ENCODE assay signal across 18 cellular contexts in the genomic region with DNA sequence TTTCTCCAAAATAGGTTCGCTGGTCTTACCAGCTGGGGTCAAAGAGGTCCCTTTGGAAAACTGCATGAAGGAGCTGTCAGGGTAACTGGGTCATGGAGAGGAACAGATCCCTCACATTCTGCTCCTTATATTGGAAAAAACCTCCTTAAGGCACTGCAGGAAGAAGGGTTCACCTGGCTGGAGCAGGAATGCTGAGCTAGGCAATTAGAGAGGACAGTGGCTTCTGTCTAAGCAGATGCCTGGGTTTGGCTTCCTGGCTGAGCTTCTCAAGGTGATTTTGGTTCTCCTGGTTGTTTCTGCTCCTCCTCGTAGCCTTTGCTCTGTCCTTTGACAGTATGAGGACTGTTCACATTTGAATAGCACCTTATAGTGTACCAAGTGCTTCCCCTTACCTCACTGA. TPM values are rescaled to one million over a fixed set of nuclear protein-coding genes. Genes with fewer than 3 reads are reported as not detected.
"Had no signal": no experiment of that assay in that cellular context is flagged by ENCODE, and none has a peak within 500 bp of the region (broad histone marks: within the 10 kb centered on the region; RNA-seq: fewer than 3 reads in every experiment).

No MANE protein-coding gene starts in this region.

- H3K4me3 Mint-ChIP-seq: activated CD4-positive, alpha-beta T cell treated with anti-CD3 and anti-CD28 coated beads for 36 hours; activated naive CD8-positive, alpha-beta T cell; activated T-helper 1 cell treated with anti-CD3 and anti-CD28 coated beads, Interleukin-12 subunit alpha, Interleukin-12 subunit beta, Interleukin-2, Interleukin-4 antibody, amounts not matched to agents 30 ng/mL and 10 ng/mL and 1 ng/mL, durations not matched to agents 14 hours and 24 hours and 36 hours; naive thymus-derived CD4-positive, alpha-beta T cell; T-helper 2 cell treated with Interferon-gamma antibody and Interleukin-4, amounts not matched to agents 5 μg/mL and 100 μg/mL, for 36 hours; type B pancreatic cell; WTC11 had no signal

- H3K9me3 ChIP-seq: heart left ventricle, left ventricle myocardium inferior, pancreas had no signal

- H3K36me3 Mint-ChIP-seq: type B pancreatic cell had no signal

- H3K27ac Mint-ChIP-seq: activated CD4-positive, alpha-beta T cell treated with anti-CD3 and anti-CD28 coated beads for 36 hours; activated naive CD8-positive, alpha-beta T cell; activated T-helper 1 cell treated with anti-CD3 and anti-CD28 coated beads, Interleukin-12 subunit alpha, Interleukin-12 subunit beta, Interleukin-2, Interleukin-4 antibody, amounts not matched to agents 30 ng/mL and 10 ng/mL and 1 ng/mL, durations not matched to agents 14 hours and 24 hours and 36 hours; T-helper 2 cell treated with Interferon-gamma antibody and Interleukin-4, amounts not matched to agents 5 μg/mL and 100 μg/mL, for 36 hours; type B pancreatic cell; WTC11 had no signal

- ATAC-seq: activated CD4-positive, alpha-beta T cell treated with anti-CD3 and anti-CD28 coated beads for 36 hours; heart left ventricle; naive thymus-derived CD4-positive, alpha-beta T cell; pancreas; WTC11 had no signal

- DNase-seq: activated CD4-positive, alpha-beta T cell treated with anti-CD3 and anti-CD28 coated beads for 36 hours; activated CD4-positive, alpha-beta T cell treated with anti-CD3 and anti-CD28 coated beads, Interleukin-2, amount 50 U/mL, for 48 hours; brain microvascular endothelial cell; cortex of kidney; erythroblast; heart left ventricle; left ventricle myocardium inferior; mammary epithelial cell; naive thymus-derived CD4-positive, alpha-beta T cell; pancreas; stimulated activated CD4-positive, alpha-beta T cell treated with anti-CD3 and anti-CD28 coated beads, Interleukin-2, amount 100 ng/mL, for 24 hours; stimulated activated naive CD4-positive, alpha-beta T cell treated with Interleukin-2 at 50 U/mL for 16 hours; substantia nigra had no signal

- H3K4me3 ChIP-seq: heart left ventricle, left ventricle myocardium inferior, pancreas had no signal

- H3K4me1 Mint-ChIP-seq: activated CD4-positive, alpha-beta T cell treated with anti-CD3 and anti-CD28 coated beads for 36 hours; naive thymus-derived CD4-positive, alpha-beta T cell had no signal

- H3K27ac ChIP-seq: brain microvascular endothelial cell, left ventricle myocardium inferior, pancreas had no signal

- H3K36me3 ChIP-seq: brain microvascular endothelial cell, heart left ventricle, left ventricle myocardium inferior, pancreas had no signal

- H3K27me3 ChIP-seq: brain microvascular endothelial cell, heart left ventricle, pancreas had no signal

RNA-seq across cellular contexts. Expression of gene ITGB3, which starts 19.6 kb away (rescaled TPM):
- total RNA-seq: activated T-helper 1 cell treated with anti-CD3 and anti-CD28 coated beads, Interleukin-12 subunit alpha, Interleukin-12 subunit beta, Interleukin-2, Interleukin-4 antibody, amounts not matched to agents 30 ng/mL and 10 ng/mL and 1 ng/mL, durations not matched to agents 14 hours and 24 hours and 36 hours had no signal
- polyA plus RNA-seq: naive thymus-derived CD4-positive, alpha-beta T cell had no signal
